24 cellular contexts compared by ENCODE assay signal in genomic region chr4:151454513-151454912, GRCh38. TPM values are rescaled to one million over a fixed set of nuclear protein-coding genes. Genes with fewer than 3 reads are reported as not detected.
"Had no signal": no experiment of that assay in that cellular context is flagged by ENCODE, and none has a peak within 500 bp of the region (broad histone marks: within the 10 kb centered on the region; RNA-seq: fewer than 3 reads in every experiment).

No MANE protein-coding gene starts in this region.

- H3K27me3 ChIP-seq: SJSA1 had no signal

- DNase-seq: Kasumi-1, MM.1S, NCI-H1092 treated with DMSO at 0.1 percent for 48 hours, NCI-H1436, NCI-H187 treated with DMSO at 0.1 percent for 48 hours, NCI-H2029 treated with DMSO at 0.1 percent for 48 hours, NCI-H2171, NCI-H226, NCI-H446, NCI-H510A, NCI-H524 treated with DMSO at 0.1 percent for 48 hours, NCI-H69, NCI-H774, Right ventricle myocardium superior, RPMI8226, SIG-M5 had no signal

- H3K36me3 ChIP-seq: SJSA1 had no signal

- FAIRE-seq: HTR-8/SVneo, K562, RCC 7860 had no signal

- ATAC-seq: K562 had no signal

- H3K4me3 ChIP-seq: K562, SJSA1, SK-N-MC had no signal

- H3K4me1 ChIP-seq: SJSA1 had no signal

- H3K9me3 ChIP-seq: SJSA1 had no signal

- H3K27ac ChIP-seq: HL-60, KMS-11, SJSA1, SK-N-MC had no signal

RNA-seq across cellular contexts. Expression of gene FHIP1A, which starts 45.5 kb away (rescaled TPM):
- polyA plus RNA-seq: IgD-negative memory B cell had no signal
